Comparison of ENCODE assay signal across 1 cellular context in the genomic region with DNA sequence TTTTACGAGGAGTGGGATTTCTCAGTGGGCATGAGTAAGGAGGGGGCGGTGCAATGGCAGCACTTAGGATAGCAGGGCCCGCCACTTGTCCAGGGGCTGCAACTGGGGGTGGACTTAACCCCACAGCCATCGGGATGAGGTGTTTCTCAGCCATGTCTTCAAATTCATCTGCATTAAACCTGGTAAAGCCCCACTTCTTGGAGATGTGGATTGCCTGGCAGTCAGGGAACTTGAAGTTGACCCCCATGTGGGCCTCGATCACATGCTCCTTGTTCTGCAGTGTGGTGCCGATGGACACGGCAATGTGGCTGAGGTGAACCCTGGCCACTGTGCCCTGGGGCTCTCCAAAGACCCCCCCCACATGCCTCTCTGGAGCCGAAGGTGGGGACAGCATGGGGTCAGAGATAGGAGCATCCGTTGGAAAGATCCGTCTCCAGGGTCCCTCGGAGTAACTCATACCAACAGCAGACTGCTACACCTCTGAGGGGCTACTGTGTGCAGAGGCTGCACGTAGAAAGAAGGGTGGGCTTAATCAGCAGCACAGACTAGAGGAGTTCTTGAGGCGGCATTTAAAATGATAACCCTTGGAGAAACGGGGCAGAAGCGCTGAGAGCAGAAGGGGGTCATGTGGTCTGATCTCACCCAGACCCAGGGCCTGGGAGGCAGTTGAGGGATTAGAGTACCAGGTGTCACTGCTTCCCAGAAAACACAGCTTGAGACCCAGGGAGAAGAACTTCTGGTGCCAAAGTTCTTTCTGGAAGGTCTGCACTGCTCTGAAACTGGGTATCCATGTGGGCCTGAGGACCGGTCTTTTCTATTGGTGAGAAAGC.
TF ChIP-seq lines count a peak whose summit lies in the region.

No MANE protein-coding gene starts in this region.

TF ChIP-seq in HepG2, 621 proteins besides CTCF, POLR2A, EP300 and RAD21 (continued from another document):
- TF ChIP-seq GLI4 (CRISPR knock-in tag; IDR thresholded peaks at IDR 0.05; ENCODE audit: borderline replicate concordance) (no peak), PITX1 (CRISPR knock-in tag; IDR thresholded peaks at IDR 0.05) (no peak), NONO (IDR thresholded peaks at IDR 0.05) (no peak), NONO (CRISPR knock-in tag; conservative IDR thresholded peaks at IDR 0.05) (no peak), SPEN (CRISPR knock-in tag; IDR thresholded peaks at IDR 0.05; ENCODE audit: low read depth) (no peak), SP140L (CRISPR knock-in tag; IDR thresholded peaks at IDR 0.05; ENCODE audit: borderline replicate concordance) (no peak), ZNF879 (CRISPR knock-in tag; IDR thresholded peaks at IDR 0.05) (no peak), ZNF777 (CRISPR knock-in tag; IDR thresholded peaks at IDR 0.05) (no peak), ZNF780A (CRISPR knock-in tag; IDR thresholded peaks at IDR 0.05) (no peak), NFKBIZ (CRISPR knock-in tag; IDR thresholded peaks at IDR 0.05) (no peak), HDAC2 (CRISPR knock-in tag; IDR thresholded peaks at IDR 0.05) (no peak), FOXC1 (CRISPR knock-in tag; IDR thresholded peaks at IDR 0.05; ENCODE audit: borderline replicate concordance) (no peak), ZBTB42 (CRISPR knock-in tag; IDR thresholded peaks at IDR 0.05) (no peak)
- TF ChIP-seq, protein P1, sequence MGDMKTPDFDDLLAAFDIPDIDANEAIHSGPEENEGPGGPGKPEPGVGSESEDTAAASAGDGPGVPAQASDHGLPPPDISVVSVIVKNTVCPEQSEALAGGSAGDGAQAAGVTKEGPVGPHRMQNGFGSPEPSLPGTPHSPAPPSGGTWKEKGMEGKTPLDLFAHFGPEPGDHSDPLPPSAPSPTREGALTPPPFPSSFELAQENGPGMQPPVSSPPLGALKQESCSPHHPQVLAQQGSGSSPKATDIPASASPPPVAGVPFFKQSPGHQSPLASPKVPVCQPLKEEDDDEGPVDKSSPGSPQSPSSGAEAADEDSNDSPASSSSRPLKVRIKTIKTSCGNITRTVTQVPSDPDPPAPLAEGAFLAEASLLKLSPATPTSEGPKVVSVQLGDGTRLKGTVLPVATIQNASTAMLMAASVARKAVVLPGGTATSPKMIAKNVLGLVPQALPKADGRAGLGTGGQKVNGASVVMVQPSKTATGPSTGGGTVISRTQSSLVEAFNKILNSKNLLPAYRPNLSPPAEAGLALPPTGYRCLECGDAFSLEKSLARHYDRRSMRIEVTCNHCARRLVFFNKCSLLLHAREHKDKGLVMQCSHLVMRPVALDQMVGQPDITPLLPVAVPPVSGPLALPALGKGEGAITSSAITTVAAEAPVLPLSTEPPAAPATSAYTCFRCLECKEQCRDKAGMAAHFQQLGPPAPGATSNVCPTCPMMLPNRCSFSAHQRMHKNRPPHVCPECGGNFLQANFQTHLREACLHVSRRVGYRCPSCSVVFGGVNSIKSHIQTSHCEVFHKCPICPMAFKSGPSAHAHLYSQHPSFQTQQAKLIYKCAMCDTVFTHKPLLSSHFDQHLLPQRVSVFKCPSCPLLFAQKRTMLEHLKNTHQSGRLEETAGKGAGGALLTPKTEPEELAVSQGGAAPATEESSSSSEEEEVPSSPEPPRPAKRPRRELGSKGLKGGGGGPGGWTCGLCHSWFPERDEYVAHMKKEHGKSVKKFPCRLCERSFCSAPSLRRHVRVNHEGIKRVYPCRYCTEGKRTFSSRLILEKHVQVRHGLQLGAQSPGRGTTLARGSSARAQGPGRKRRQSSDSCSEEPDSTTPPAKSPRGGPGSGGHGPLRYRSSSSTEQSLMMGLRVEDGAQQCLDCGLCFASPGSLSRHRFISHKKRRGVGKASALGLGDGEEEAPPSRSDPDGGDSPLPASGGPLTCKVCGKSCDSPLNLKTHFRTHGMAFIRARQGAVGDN (CRISPR knock-in tag; IDR thresholded peaks at IDR 0.05), result no peak
